In genomic region chr3:149608987-149609386, GRCh38 we compare ENCODE assay signal across 36 cellular contexts. TPM values are rescaled to one million over a fixed set of nuclear protein-coding genes. Genes with fewer than 3 reads are reported as not detected.
A peak's percentile ranks its signal among the peaks of the same experiment; 100 is the strongest.
DNase-seq lines count a peak whose midpoint lies in the region; ATAC-seq and TF ChIP-seq lines count a peak whose summit lies in the region.
"Had no signal": no experiment of that assay in that cellular context is flagged by ENCODE, and none has a peak within 500 bp of the region (broad histone marks: within the 10 kb centered on the region; RNA-seq: fewer than 3 reads in every experiment).

No MANE protein-coding gene starts in this region.

- H3K27ac ChIP-seq in IMR-90 (ENCODE audit: insufficient read depth, low read length) (no peak overlapping the region), hepatocyte (peak overlapping the region; percentile 84), osteoblast (ENCODE audit: low read depth, low read length) (peak overlapping the region; percentile 69), neural progenitor cell (no peak overlapping the region)
- H3K27ac ChIP-seq: foreskin keratinocyte, SJSA1, WERI-Rb-1 had no signal

- H4K8ac ChIP-seq in IMR-90 (ENCODE audit: low read depth in 2 of 2, low read length in 2 of 2): no peak overlapping the region; a peak in 1 of 4 replicates

- peak overlapping the region; percentile 75 for H2AK5ac ChIP-seq in IMR-90 (ENCODE audit: low read depth, low read length)

- H2BK120ac ChIP-seq in IMR-90 (ENCODE audit: low read depth, low read length): peak overlapping the region; percentile 37; the same call in 1 of the 2 replicates

- H3K4me2 ChIP-seq in IMR-90 (ENCODE audit: low read depth, low read length) (no peak overlapping the region), hepatocyte (peak overlapping the region; percentile 36), osteoblast (ENCODE audit: insufficient read depth, low read length) (no peak overlapping the region), neural progenitor cell (no peak overlapping the region)

- TF ChIP-seq POLR2A in IMR-90 (IDR thresholded peaks at IDR 0.05; ENCODE audit: low read depth, low read length): no peak

- no peak for TF ChIP-seq CTCF in Caco-2 (IDR thresholded peaks at IDR 0.05; ENCODE audit: insufficient read depth in 1 of 2, low read depth in 1 of 2, low read length in 1 of 2, severe bottlenecking in 1 of 2, unreplicated experiment in 1 of 2)
- TF ChIP-seq CTCF in IMR-90 (conservative IDR thresholded peaks at IDR 0.05; ENCODE audit: low read depth, low read length): no peak
- TF ChIP-seq CTCF in hepatocyte (IDR thresholded peaks at IDR 0.05; ENCODE audit: poor library complexity): no peak
- TF ChIP-seq CTCF in osteoblast (IDR thresholded peaks at IDR 0.05; ENCODE audit: extremely low read depth, low read depth, low read length): no peak
- TF ChIP-seq CTCF in neural progenitor cell (IDR thresholded peaks at IDR 0.05): no peak

- no peak for DNase-seq in Caco-2
- no peak for DNase-seq in IMR-90
- DNase-seq in hepatocyte (ENCODE audit: low spot score): no peak
- DNase-seq in osteoblast (ENCODE audit: insufficient read length, low spot score, missing footprints): no peak
- no peak for DNase-seq in effector CD4-positive, alpha-beta T cell
- DNase-seq in stimulated activated CD4-positive, alpha-beta T cell treated with anti-CD3 and anti-CD28 coated beads, Interleukin-4, amount 100 ng/mL, for 24 hours: no peak
- no peak for DNase-seq in neural progenitor cell (ENCODE audit: low spot score)
- DNase-seq: activated CD4-positive, alpha-beta T cell treated with anti-CD3 and anti-CD28 coated beads for 48 hours; activated gamma-delta T cell; activated naive CD8-positive, alpha-beta T cell treated with anti-CD3 and anti-CD28 coated beads, Interleukin-2, amount 10 ng/mL, durations not matched to agents 7 days and 5 days; activated T-cell treated with anti-CD3 and anti-CD28 coated beads, Interleukin-2, amount 50 U/mL, for 4 hours; aorta; BE2C; caudate nucleus; CD8-positive, alpha-beta T cell; DMS 273 treated with DMSO at 0.1 percent for 48 hours; EL; esophagus squamous epithelium; foreskin keratinocyte; head of caudate nucleus; mammary epithelial cell; NCI-H1048; NCI-H446; NCI-H748 treated with DMSO at 0.1 percent for 48 hours; pancreas; Peyer's patch; stimulated activated naive CD8-positive, alpha-beta T cell treated with anti-CD3 and anti-CD28 coated beads, Interleukin-15, amount 100 ng/mL, for 72 hours; T1000; uterus; WERI-Rb-1 had no signal

- H2BK20ac ChIP-seq in IMR-90 (ENCODE audit: low read depth, low read length): peak overlapping the region; percentile 42

- H3K4me1 ChIP-seq in Caco-2: peaks cover 48% of the 10 kb centered on the region
- H3K4me1 ChIP-seq in IMR-90 (ENCODE audit: control insufficient read depth, insufficient read depth, low read length): peaks cover 33% of the 10 kb centered on the region
- H3K4me1 ChIP-seq in hepatocyte (ENCODE audit: insufficient read depth): peaks cover 34% of the 10 kb centered on the region
- H3K4me1 ChIP-seq in osteoblast (ENCODE audit: insufficient read depth, low read length): peaks cover 59% of the 10 kb centered on the region
- H3K4me1 ChIP-seq in neural progenitor cell: peaks cover 31% of the 10 kb centered on the region
- H3K4me1 ChIP-seq: BE2C had no signal

- H3K36me3 ChIP-seq in Caco-2 (ENCODE audit: control insufficient read depth, insufficient read depth, low read length): no peaks in the 10 kb centered on the region
- peaks cover 4% of the 10 kb centered on the region; the same call in 1 of the 2 replicates for H3K36me3 ChIP-seq in IMR-90 (ENCODE audit: control insufficient read depth, insufficient read depth, low read length)
- H3K36me3 ChIP-seq in hepatocyte (replicated peaks; ENCODE audit: insufficient read depth, low read depth): no peaks in the 10 kb centered on the region
- H3K36me3 ChIP-seq in osteoblast (ENCODE audit: insufficient read depth, low read length): peaks cover 27% of the 10 kb centered on the region
- H3K36me3 ChIP-seq in neural progenitor cell: no peaks in the 10 kb centered on the region
- H3K36me3 ChIP-seq: BE2C, pancreas, Peyer's patch, thoracic aorta, uterus, WERI-Rb-1 had no signal

- dilution Hi-C loops in IMR-90 (cut with HindIII; ENCODE audit: low sequenced_read_pairs, unreplicated experiment): no loop called here

- peak overlapping the region; percentile 65 for H3K14ac ChIP-seq in IMR-90 (replicated peaks; ENCODE audit: low read depth, low read length)

- H4K20me1 ChIP-seq in IMR-90 (ENCODE audit: insufficient read depth, low read length) (peaks cover 36% of the 10 kb centered on the region), hepatocyte (ENCODE audit: insufficient read depth, poor library complexity, severe bottlenecking) (no peaks in the 10 kb centered on the region), osteoblast (ENCODE audit: insufficient read depth, low read length) (peaks cover 17% of the 10 kb centered on the region), neural progenitor cell (ENCODE audit: low read depth) (no peaks in the 10 kb centered on the region)

- TF ChIP-seq RAD21 in IMR-90 (IDR thresholded peaks at IDR 0.05; ENCODE audit: low read length): no peak

- H3K27me3 ChIP-seq in Caco-2 (replicated peaks; ENCODE audit: control insufficient read depth, insufficient read depth, low read length) (no peaks in the 10 kb centered on the region), IMR-90 (ENCODE audit: control insufficient read depth, insufficient read depth, low read length) (no peaks in the 10 kb centered on the region), hepatocyte (no peaks in the 10 kb centered on the region), osteoblast (ENCODE audit: insufficient read depth, low read length) (no peaks in the 10 kb centered on the region), neural progenitor cell (no peaks in the 10 kb centered on the region)
- H3K27me3 ChIP-seq: BE2C, esophagus squamous epithelium, foreskin keratinocyte, pancreas, Peyer's patch, SJSA1, uterus had no signal

- H3K9me3 Mint-ChIP-seq in Caco-2 (ENCODE audit: unreplicated experiment): no peaks in the 10 kb centered on the region
- no peaks in the 10 kb centered on the region for H3K9me3 Mint-ChIP-seq in neural progenitor cell
- H3K9me3 Mint-ChIP-seq: activated naive CD8-positive, alpha-beta T cell treated with anti-CD3 and anti-CD28 coated beads, Interleukin-2, amount 10 ng/mL, durations not matched to agents 7 days and 5 days; activated T-cell treated with anti-CD3 and anti-CD28 coated beads, Interleukin-2, amount 50 U/mL, for 4 hours; CD8-positive, alpha-beta T cell; dendritic cell treated with granulocyte-macrophage colony-stimulating factor and Interleukin-4, amounts not matched to agents 40 ng/mL and 50 ng/mL, for 4 days; IgD-negative memory B cell; stimulated activated naive CD8-positive, alpha-beta T cell treated with anti-CD3 and anti-CD28 coated beads, Interleukin-15, amount 100 ng/mL, for 72 hours had no signal

- H3K27me3 Mint-ChIP-seq in Caco-2 (ENCODE audit: insufficient read depth, unreplicated experiment) (no peaks in the 10 kb centered on the region), neural progenitor cell (ENCODE audit: insufficient read depth, low read depth) (peaks cover 3% of the 10 kb centered on the region)

- H3K9me3 ChIP-seq in Caco-2: no peaks in the 10 kb centered on the region
- H3K9me3 ChIP-seq in IMR-90 (ENCODE audit: control insufficient read depth, insufficient read depth, low read length): no peaks in the 10 kb centered on the region
- H3K9me3 ChIP-seq in hepatocyte (ENCODE audit: low read depth): no peaks in the 10 kb centered on the region
- no peaks in the 10 kb centered on the region for H3K9me3 ChIP-seq in osteoblast (ENCODE audit: low read depth, low read length)
- no peaks in the 10 kb centered on the region for H3K9me3 ChIP-seq in neural progenitor cell (ENCODE audit: low read depth)
- H3K9me3 ChIP-seq: BE2C, esophagus squamous epithelium, pancreas, Peyer's patch, SJSA1, thoracic aorta, uterus had no signal

- no peak overlapping the region for H2AK9ac ChIP-seq in IMR-90 (replicated peaks; ENCODE audit: low read depth, low read length, poor library complexity)

- intact Hi-C loops in Caco-2 (cut with micrococcal nuclease; ENCODE audit: unreplicated experiment): loop anchor here (5.0 kb wide), 2 partner anchors 33 to 67 kb away; no protein-coding TSS in a partner anchor
- intact Hi-C loops in IMR-90 (cut with micrococcal nuclease): no loop called here

- no peak overlapping the region for H3K4me3 ChIP-seq in Caco-2 (ENCODE audit: low read depth, low read length)
- H3K4me3 ChIP-seq in IMR-90 (ENCODE audit: insufficient read depth, low read depth, low read length): no peak overlapping the region
- no peak overlapping the region for H3K4me3 ChIP-seq in hepatocyte
- no peak overlapping the region for H3K4me3 ChIP-seq in osteoblast (ENCODE audit: insufficient read depth, low read length)
- no peak overlapping the region for H3K4me3 ChIP-seq in neural progenitor cell
- H3K4me3 ChIP-seq: esophagus squamous epithelium, pancreas, Peyer's patch, SJSA1, thoracic aorta, uterus had no signal

- peak overlapping the region; percentile 68 for H3K4ac ChIP-seq in IMR-90 (ENCODE audit: low read depth, low read length)

- H3K23ac ChIP-seq in IMR-90 (ENCODE audit: low read depth, low read length): peak overlapping the region; percentile 72

- peaks cover 33% of the 10 kb centered on the region for H3K9me1 ChIP-seq in IMR-90 (ENCODE audit: insufficient read depth, low read length)

- 0 out of 3 replicates have a peak overlapping the region, but pooled peaks have one; percentile 73 for H2BK15ac ChIP-seq in IMR-90 (ENCODE audit: low read depth, low read length)

- H3K4me1 Mint-ChIP-seq in Caco-2 (ENCODE audit: low read depth, unreplicated experiment) (peaks cover 32% of the 10 kb centered on the region), neural progenitor cell (peaks cover 28% of the 10 kb centered on the region)
- H3K4me1 Mint-ChIP-seq: activated naive CD8-positive, alpha-beta T cell treated with anti-CD3 and anti-CD28 coated beads, Interleukin-2, amount 10 ng/mL, durations not matched to agents 7 days and 5 days; stimulated activated naive CD8-positive, alpha-beta T cell treated with anti-CD3 and anti-CD28 coated beads, Interleukin-15, amount 100 ng/mL, for 72 hours had no signal

- H3K56ac ChIP-seq in IMR-90 (ENCODE audit: extremely low read depth, insufficient read depth, low read length): no peak overlapping the region

- peak overlapping the region; percentile 11 for H2BK5ac ChIP-seq in IMR-90 (ENCODE audit: low read depth, low read length, poor library complexity, severe bottlenecking)

- H3K79me1 ChIP-seq in IMR-90 (ENCODE audit: low read depth in 1 of 2, low read length in 2 of 2): peaks cover 46 to 84% of the 10 kb centered on the region in 2 experiments

- H3K9me2 ChIP-seq in hepatocyte (replicated peaks; ENCODE audit: insufficient read depth): no peaks in the 10 kb centered on the region

- no peak overlapping the region for H3K27ac Mint-ChIP-seq in Caco-2 (ENCODE audit: unreplicated experiment)
- H3K27ac Mint-ChIP-seq in neural progenitor cell: no peak overlapping the region
- H3K27ac Mint-ChIP-seq: activated naive CD8-positive, alpha-beta T cell treated with anti-CD3 and anti-CD28 coated beads, Interleukin-2, amount 10 ng/mL, durations not matched to agents 7 days and 5 days; CD8-positive, alpha-beta T cell; dendritic cell treated with granulocyte-macrophage colony-stimulating factor and Interleukin-4, amounts not matched to agents 40 ng/mL and 50 ng/mL, for 4 days; stimulated activated naive CD8-positive, alpha-beta T cell treated with anti-CD3 and anti-CD28 coated beads, Interleukin-15, amount 100 ng/mL, for 72 hours had no signal

- no CpG with 5 or more reads among the region's 3 CpGs for WGBS in IMR-90 (ENCODE audit: extremely low coverage in 2 of 2, insufficient read length in 1 of 2), 2 experiments
- WGBS in hepatocyte (ENCODE audit: low lambda C conversion rate, missing lambda C conversion rate): 82% methylated on average over 3 of the region's 3 CpGs

- peaks cover 78% of the 10 kb centered on the region for H3K79me2 ChIP-seq in hepatocyte
- H3K79me2 ChIP-seq in osteoblast (ENCODE audit: insufficient read depth, low read length): peaks cover 96% of the 10 kb centered on the region
- no peaks in the 10 kb centered on the region for H3K79me2 ChIP-seq in neural progenitor cell (ENCODE audit: low read depth)

- CTCF ChIA-PET in Caco-2 (lab: Charles Lee): interaction anchor here (0.5 to 1.0 kb wide), 2 partner anchors 49 to 199 kb away, joined by 4 read pairs; partner anchors contain the start of gene WWTR1
- CTCF ChIA-PET in IMR-90 (lab: Yijun Ruan, JAX): interaction anchor here (0.6 kb wide), 1 partner anchor 103 kb away, joined by 3 read pairs; no protein-coding TSS in a partner anchor

- no peaks in the 10 kb centered on the region for H3K36me3 Mint-ChIP-seq in Caco-2 (ENCODE audit: insufficient read depth, unreplicated experiment)
- H3K36me3 Mint-ChIP-seq in neural progenitor cell: peaks cover 9% of the 10 kb centered on the region
- H3K36me3 Mint-ChIP-seq: activated naive CD8-positive, alpha-beta T cell treated with anti-CD3 and anti-CD28 coated beads, Interleukin-2, amount 10 ng/mL, durations not matched to agents 7 days and 5 days; CD8-positive, alpha-beta T cell had no signal

- BruUV-seq in Caco-2 (replicated peaks; lab: Mats Ljungman, UMichigan) (no TSS peak), IMR-90 (replicated peaks; lab: Mats Ljungman, UMichigan) (no TSS peak)

- peaks cover 11% of the 10 kb centered on the region for H3F3A ChIP-seq in neural progenitor cell (ENCODE audit: low read depth)

- no peak overlapping the region for H4K91ac ChIP-seq in IMR-90 (ENCODE audit: insufficient read depth, low read depth, low read length)

- H3K4me3 Mint-ChIP-seq in Caco-2 (ENCODE audit: unreplicated experiment): peak overlapping the region; percentile 19
- H3K4me3 Mint-ChIP-seq in neural progenitor cell: no peak overlapping the region
- H3K4me3 Mint-ChIP-seq: activated naive CD8-positive, alpha-beta T cell treated with anti-CD3 and anti-CD28 coated beads, Interleukin-2, amount 10 ng/mL, durations not matched to agents 7 days and 5 days; activated T-cell treated with anti-CD3 and anti-CD28 coated beads, Interleukin-2, amount 50 U/mL, for 4 hours; CD8-positive, alpha-beta T cell; dendritic cell treated with granulocyte-macrophage colony-stimulating factor and Interleukin-4, amounts not matched to agents 40 ng/mL and 50 ng/mL, for 4 days; IgD-negative memory B cell; stimulated activated naive CD8-positive, alpha-beta T cell treated with anti-CD3 and anti-CD28 coated beads, Interleukin-15, amount 100 ng/mL, for 72 hours had no signal

- ATAC-seq in IMR-90 (ENCODE audit: low read depth): no peak
- no peak for ATAC-seq in GM19324 (IDR thresholded peaks at IDR 0.05; ENCODE audit: low FRiP score, unreplicated experiment)
- ATAC-seq: activated T-cell treated with anti-CD3 and anti-CD28 coated beads, Interleukin-2, amount 50 U/mL, for 4 hours; CD8-positive, alpha-beta T cell; foreskin keratinocyte; HCT116; pancreas; stimulated activated naive CD8-positive, alpha-beta T cell treated with anti-CD3 and anti-CD28 coated beads, Interleukin-15, amount 100 ng/mL, for 72 hours had no signal

- no peak overlapping the region for H3K9ac ChIP-seq in IMR-90 (ENCODE audit: low read depth, low read length)
- no peak overlapping the region for H3K9ac ChIP-seq in neural progenitor cell

- no peak overlapping the region for H4K5ac ChIP-seq in IMR-90 (ENCODE audit: low read depth, low read length)

- in situ Hi-C loops in IMR-90 (cut with MboI; ENCODE audit: low sequenced_read_pairs): no loop called here

- H2AFZ ChIP-seq in IMR-90 (replicated peaks; ENCODE audit: low read length, poor library complexity): no peak overlapping the region
- no peak overlapping the region for H2AFZ ChIP-seq in hepatocyte
- H2AFZ ChIP-seq in osteoblast (ENCODE audit: low read length): no peak overlapping the region
- H2AFZ ChIP-seq in neural progenitor cell (replicated peaks): no peak overlapping the region

- POLR2A ChIA-PET in Caco-2 (lab: Charles Lee) (no interaction called here), IMR-90 (lab: Charles Lee; ENCODE audit: unreplicated experiment) (no interaction called here)

- no peak overlapping the region for H3K18ac ChIP-seq in IMR-90 (ENCODE audit: low read depth, low read length)

RNA-seq across cellular contexts. Expression of gene WWTR1, which starts 48.8 kb away (rescaled TPM):
- 16.2 and 19.1 TPM in 2 replicates for total RNA-seq in Caco-2 (2022)
- 30.3 and 38.9 TPM in 2 replicates for total RNA-seq in IMR-90 (2012; rRNA removed)
- 65.3 and 66.9 TPM in 2 replicates for polyA plus RNA-seq in IMR-90 (2012; rRNA removed)
- 31.8 and 59.9 TPM in 2 replicates for polyA plus RNA-seq in IMR-90 (2012; cell fraction: cytosol; rRNA removed)
- 53.5 and 83.5 TPM in 2 replicates for polyA plus RNA-seq in IMR-90 (2012; cell fraction: nucleus; rRNA removed; ENCODE audit: low replicate concordance)
- total RNA-seq in hepatocyte: 54.7 and 55.8 TPM in 2 replicates
- 40.5 and 40.6 TPM in 2 replicates for polyA plus RNA-seq in hepatocyte
- 79.3 and 84.7 TPM in 2 replicates for total RNA-seq in osteoblast
- total RNA-seq in neural progenitor cell (ENCODE audit: low replicate concordance): 8.0 and 13.9 TPM in 2 replicates

Comparison
In these comparisons a context has a peak if more than half of its experiments do, and no peak if none do; other contexts are left out.
1. H3K27ac ChIP-seq: peak in hepatocyte (single experiment) and osteoblast (single experiment); none in IMR-90 (single experiment) and neural progenitor cell (single experiment).